Comparison of ENCODE assay signal across 20 cellular contexts in genomic region chr4:151573474-151573873, GRCh38.
A peak's percentile ranks its signal among the peaks of the same experiment; 100 is the strongest.
DNase-seq lines count a peak whose midpoint lies in the region; ATAC-seq and TF ChIP-seq lines count a peak whose summit lies in the region.
"Had no signal": no experiment of that assay in that cellular context is flagged by ENCODE, and none has a peak within 500 bp of the region (broad histone marks: within the 10 kb centered on the region; RNA-seq: fewer than 3 reads in every experiment).

No MANE protein-coding gene starts in this region.

- no peak overlapping the region for H3K56ac ChIP-seq in H9 (ENCODE audit: insufficient read length, low read depth, low read length)

- no peak overlapping the region for H3K4ac ChIP-seq in H9 (ENCODE audit: low read depth, low read length)

- H3K36me3 ChIP-seq in esophagus squamous epithelium (peaks cover 0 to 13% (median 0%) of the 10 kb centered on the region in 3 donors), psoas muscle (ENCODE audit: insufficient read depth in 1 of 2, low read depth in 1 of 2) (no peaks in the 10 kb centered on the region)
- H3K36me3 ChIP-seq: BE2C, MG63, SJSA1 had no signal

- intact Hi-C loops in esophagus squamous epithelium (cut with DNase I): no loop called here
- intact Hi-C loops in psoas muscle (cut with DNase I): no loop called here

- H3K4me2 ChIP-seq in H9 (ENCODE audit: insufficient read depth, insufficient read length, low read length): no peak overlapping the region

- no peak overlapping the region for H2BK20ac ChIP-seq in H9 (ENCODE audit: low read depth, low read length, poor library complexity, severe bottlenecking)

- H2BK15ac ChIP-seq in H9 (ENCODE audit: low read depth, low read length): no peak overlapping the region

- H3K14ac ChIP-seq in H9 (ENCODE audit: insufficient read depth, low read length): no peak overlapping the region

- WGBS in H9 (ENCODE audit: extremely low coverage, insufficient read length, low lambda C conversion rate): no CpG with 5 or more reads among the region's 2 CpGs
- WGBS in esophagus squamous epithelium, 2 donors: 57 to 65% methylated on average over 2 of the region's 2 CpGs
- WGBS in psoas muscle, 3 donors: 71 to 97% (median 74%) methylated on average over 2 of the region's 2 CpGs

- H3K27ac Mint-ChIP-seq in H9: peak overlapping the region in 2 of 3 experiments; percentile 5 to 24; a peak in 2 of 7 replicates
- H3K27ac Mint-ChIP-seq: CD4-positive, CD25-positive, alpha-beta regulatory T cell; IgD-negative memory B cell had no signal

- no peak overlapping the region for H2BK12ac ChIP-seq in H9 (ENCODE audit: insufficient read length, low read depth, low read length)

- peaks cover 6 to 10% (median 8%) of the 10 kb centered on the region in 3 experiments; a peak in 6 of 7 replicates for H3K36me3 Mint-ChIP-seq in H9 (ENCODE audit: insufficient read depth in 1 of 3, low read depth in 3 of 3)
- H3K36me3 Mint-ChIP-seq: CD4-positive, CD25-positive, alpha-beta regulatory T cell had no signal

- no peaks in the 10 kb centered on the region for H3K4me1 ChIP-seq in H9 (ENCODE audit: insufficient read depth, low read length)
- peaks cover 0 to 41% (median 0%) of the 10 kb centered on the region in 3 donors for H3K4me1 ChIP-seq in esophagus squamous epithelium
- H3K4me1 ChIP-seq in psoas muscle: peaks cover 6% of the 10 kb centered on the region
- H3K4me1 ChIP-seq: BE2C, Caco-2, SJSA1 had no signal

- no peaks in the 10 kb centered on the region for H3K79me1 ChIP-seq in H9 (ENCODE audit: insufficient read depth, low read depth, low read length, poor library complexity, severe bottlenecking)

- H3K4me1 Mint-ChIP-seq in H9: peaks cover 0 to 2% of the 10 kb centered on the region in 2 experiments; a peak in 2 of 4 replicates
- H3K4me1 Mint-ChIP-seq: CD4-positive, CD25-positive, alpha-beta regulatory T cell; IgD-negative memory B cell had no signal

- H2AFZ ChIP-seq in H9 (ENCODE audit: low read length): no peak overlapping the region
- H2AFZ ChIP-seq: GM23248 had no signal

- no peak overlapping the region for H3K23ac ChIP-seq in H9 (ENCODE audit: insufficient read length, low read depth, low read length)

- no peaks in the 10 kb centered on the region for H3K23me2 ChIP-seq in H9 (ENCODE audit: insufficient read length, low read depth, low read length, poor library complexity, severe bottlenecking)

- no peak overlapping the region for H3K4me3 ChIP-seq in esophagus squamous epithelium
- H3K4me3 ChIP-seq in psoas muscle: no peak overlapping the region
- H3K4me3 ChIP-seq: GM23248, MG63, SJSA1 had no signal

- H3K9me3 ChIP-seq in H9 (ENCODE audit: control insufficient read depth, low read depth, low read length) (no peaks in the 10 kb centered on the region), esophagus squamous epithelium (no peaks in the 10 kb centered on the region), psoas muscle (no peaks in the 10 kb centered on the region)
- H3K9me3 ChIP-seq: BE2C, Caco-2, MG63, SJSA1 had no signal

- H3K9me3 Mint-ChIP-seq in H9: no peaks in the 10 kb centered on the region
- H3K9me3 Mint-ChIP-seq: CD4-positive, CD25-positive, alpha-beta regulatory T cell had no signal

- no peak for DNase-seq in H9
- peak; percentile 60 for DNase-seq in cerebellar cortex (ENCODE audit: low spot score)
- DNase-seq in esophagus squamous epithelium (lab: John Stamatoyannopoulos, UW): no peak
- no peak for DNase-seq in psoas muscle
- DNase-seq in activated CD8-positive, alpha-beta memory T cell treated with anti-CD3 and anti-CD28 coated beads for 24 hours: no peak
- DNase-seq in NCI-H510A treated with DMSO at 0.1 percent for 48 hours (lab: John Stamatoyannopoulos, UW): no peak
- DNase-seq in NCI-H1417 treated with DMSO at 0.1 percent for 48 hours (lab: John Stamatoyannopoulos, UW): no peak
- DNase-seq in activated CD4-positive, CD25-positive, alpha-beta regulatory T cell (lab: John Stamatoyannopoulos, UW): no peak
- DNase-seq: BE2C; Caco-2; CD4-positive, CD25-positive, alpha-beta regulatory T cell; GF-D8; MG63; NCI-H1048; NCI-H1436 treated with DMSO at 0.1 percent for 48 hours; NCI-H2029 treated with DMSO at 0.1 percent for 48 hours; NCI-H748 treated with DMSO at 0.1 percent for 48 hours had no signal

- no peak overlapping the region for H2BK5ac ChIP-seq in H9 (ENCODE audit: insufficient read length, low read length)

- no peak overlapping the region for H2BK120ac ChIP-seq in H9 (ENCODE audit: low read depth, low read length, poor library complexity, severe bottlenecking)

- no peak overlapping the region for H4K91ac ChIP-seq in H9 (ENCODE audit: insufficient read length, low read depth, low read length)

- peak in 3 of 4 donors; percentile 43 to 58 (median 52) for ATAC-seq in psoas muscle

- no peak overlapping the region for H4K5ac ChIP-seq in H9 (ENCODE audit: insufficient read length, low read depth, low read length)

- H3K27ac ChIP-seq in H9 (ENCODE audit: insufficient read length, low read depth, low read length) (no peak overlapping the region), esophagus squamous epithelium (peak overlapping the region in 3 of 4 donors; percentile 14 to 81 (median 73)), psoas muscle (peak overlapping the region; percentile 30)
- H3K27ac ChIP-seq: GM23248, SJSA1 had no signal

- H3K4me3 Mint-ChIP-seq in H9: no peak overlapping the region
- H3K4me3 Mint-ChIP-seq: CD4-positive, CD25-positive, alpha-beta regulatory T cell; IgD-negative memory B cell had no signal

- no peak overlapping the region for H3K9ac ChIP-seq in H9 (ENCODE audit: extremely low read depth, insufficient read length, low read length)
- H3K9ac ChIP-seq: GM23248 had no signal

- H3K27me3 ChIP-seq in H9 (ENCODE audit: insufficient read depth, low read length) (no peaks in the 10 kb centered on the region), esophagus squamous epithelium (no peaks in the 10 kb centered on the region), psoas muscle (ENCODE audit: insufficient read depth in 3 of 3, low read length in 2 of 3) (no peaks in the 10 kb centered on the region)
- H3K27me3 ChIP-seq: BE2C, MG63, SJSA1 had no signal

- no peak for TF ChIP-seq POLR2A in esophagus squamous epithelium (IDR thresholded peaks at IDR 0.05)

- H2AK5ac ChIP-seq in H9 (ENCODE audit: insufficient read length, low read length): no peak overlapping the region

- H3K27me3 Mint-ChIP-seq in H9 (ENCODE audit: low read depth): no peaks in the 10 kb centered on the region

- no peaks in the 10 kb centered on the region for H3K79me2 ChIP-seq in H9 (ENCODE audit: insufficient read depth, low read length)

- no peak overlapping the region for H4K8ac ChIP-seq in H9 (replicated peaks; ENCODE audit: insufficient read length, low read depth, low read length)

- H3K18ac ChIP-seq in H9 (ENCODE audit: insufficient read length, low read depth, low read length): no peak overlapping the region

- TF ChIP-seq CTCF in H9 (conservative IDR thresholded peaks at IDR 0.05): no peak
- TF ChIP-seq CTCF in esophagus squamous epithelium (IDR thresholded peaks at IDR 0.05): no peak
- no peak for TF ChIP-seq CTCF in psoas muscle (IDR thresholded peaks at IDR 0.05)

- H4K20me1 ChIP-seq in H9 (ENCODE audit: control insufficient read depth, insufficient read depth, insufficient read length): no peaks in the 10 kb centered on the region

- no peak overlapping the region for H3T11ph ChIP-seq in H9 (ENCODE audit: low read length)
